In genomic region chr16:49452108-49452507, GRCh38 we compare ENCODE assay signal across 20 cellular contexts.
A peak's percentile ranks its signal among the peaks of the same experiment; 100 is the strongest.
DNase-seq lines count a peak whose midpoint lies in the region; FAIRE-seq and TF ChIP-seq lines count a peak whose summit lies in the region.
"Had no signal": no experiment of that assay in that cellular context is flagged by ENCODE, and none has a peak within 500 bp of the region (broad histone marks: within the 10 kb centered on the region; RNA-seq: fewer than 3 reads in every experiment).

No MANE protein-coding gene starts in this region.

- no peak overlapping the region for H3K23ac ChIP-seq in H1 (ENCODE audit: insufficient read length)

- H3K4me3 ChIP-seq in BLaER1 (no peak overlapping the region), H1 (ENCODE audit: extremely low read depth in 1 of 4, insufficient read depth in 2 of 4, low read depth in 3 of 4, low read length in 4 of 4) (no peak overlapping the region), HAP-1 (no peak overlapping the region)
- no peak overlapping the region for H3K4me3 ChIP-seq in BLaER1 treated with 17β-estradiol and CSF1 and Interleukin-3, amounts not matched to agents 10 nM and 100 nM
- H3K4me3 ChIP-seq: coronary artery had no signal

- no peak overlapping the region for H2BK20ac ChIP-seq in H1 (ENCODE audit: low read length)

- H3K27ac ChIP-seq in BLaER1 = peak overlapping the region; percentile 29; the same call in 1 of the 2 replicates
- H3K27ac ChIP-seq in BLaER1 treated with 17β-estradiol and CSF1 and Interleukin-3, amounts not matched to agents 10 nM and 100 nM = no peak overlapping the region; a peak in 1 of 22 replicates
- H3K27ac ChIP-seq in H1 (ENCODE audit: low read depth, low read length) = no peak overlapping the region

- peaks cover 35% of the 10 kb centered on the region for H3K4me1 ChIP-seq in BLaER1
- peaks cover 18 to 39% (median 26%) of the 10 kb centered on the region in 10 experiments for H3K4me1 ChIP-seq in BLaER1 treated with 17β-estradiol and CSF1 and Interleukin-3, amounts not matched to agents 10 nM and 100 nM
- H3K4me1 ChIP-seq in H1 (replicated peaks in 1 of 4; ENCODE audit: control insufficient read depth in 3 of 4, insufficient read depth in 4 of 4, low read length in 3 of 4) = peaks cover 0 to 9% (median 3%) of the 10 kb centered on the region in 4 experiments; a peak in 6 of 7 replicates
- no peaks in the 10 kb centered on the region for H3K4me1 ChIP-seq in HAP-1

- WGBS in H1 (ENCODE audit: extremely low coverage in 1 of 2, insufficient coverage in 1 of 2, insufficient read length in 1 of 2, insufficient replicate concordance in 2 of 2, low coverage in 1 of 2, low lambda C conversion rate in 2 of 2, missing lambda C conversion rate in 1 of 2), 2 experiments = 82% methylated on average over 4 of the region's 4 CpGs; no CpG with 5 or more reads in 1 of the 2 experiments

- POLR2A ChIA-PET in H1 (lab: Charles Lee; ENCODE audit: partially characterized antibody) = interaction anchor here (0.6 to 0.9 kb wide), 2 partner anchors 8 to 9 kb away, joined by 3 read pairs; no protein-coding TSS in a partner anchor

- H3K36me3 ChIP-seq in BLaER1 (no peaks in the 10 kb centered on the region), H1 (ENCODE audit: control insufficient read depth in 2 of 4, insufficient read depth in 4 of 4, low read length in 3 of 4) (no peaks in the 10 kb centered on the region), HAP-1 (replicated peaks) (no peaks in the 10 kb centered on the region)
- H3K36me3 ChIP-seq in BLaER1 treated with 17β-estradiol and CSF1 and Interleukin-3, amounts not matched to agents 10 nM and 100 nM = no peaks in the 10 kb centered on the region
- H3K36me3 ChIP-seq: esophagus squamous epithelium had no signal

- in situ Hi-C loops in HAP-1 (cut with MboI; ENCODE audit: low sequenced_read_pairs) = no loop called here

- CTCF ChIA-PET in H1 (lab: Charles Lee; ENCODE audit: partially characterized antibody) = interaction anchor here (0.7 to 2.6 kb wide), 5 partner anchors 11 to 141 kb away, joined by 3 to 10 read pairs (median 4); no protein-coding TSS in a partner anchor

- FAIRE-seq in H1 (lab: Jason Lieb, UNC) = no peak
- FAIRE-seq: urothelium cell line had no signal

- TF ChIP-seq POLR2A in H1 (IDR thresholded peaks at IDR 0.05; ENCODE audit: control extremely low read depth in 1 of 2, low read depth in 2 of 2, low read length in 2 of 2) = no peak

- no peak for TF ChIP-seq EP300 in H1 (IDR thresholded peaks at IDR 0.05; ENCODE audit: borderline replicate concordance in 1 of 2, low read depth in 2 of 2, low read length in 2 of 2)

- no peaks in the 10 kb centered on the region for H4K20me1 ChIP-seq in BLaER1
- no peaks in the 10 kb centered on the region for H4K20me1 ChIP-seq in BLaER1 treated with 17β-estradiol and CSF1 and Interleukin-3, amounts not matched to agents 10 nM and 100 nM
- no peaks in the 10 kb centered on the region for H4K20me1 ChIP-seq in H1 (replicated peaks in 1 of 2; ENCODE audit: control insufficient read depth in 1 of 2, insufficient read depth in 2 of 2, low read length in 2 of 2)

- H3K9me3 ChIP-seq in BLaER1 (no peaks in the 10 kb centered on the region), H1 (ENCODE audit: insufficient read depth in 2 of 2, low read depth in 1 of 2, low read length in 1 of 2) (no peaks in the 10 kb centered on the region), HAP-1 (no peaks in the 10 kb centered on the region)
- H3K9me3 ChIP-seq in BLaER1 treated with 17β-estradiol and CSF1 and Interleukin-3, amounts not matched to agents 10 nM and 100 nM (replicated peaks in 1 of 11) = peaks cover 0 to 7% (median 0%) of the 10 kb centered on the region in 11 experiments; a peak in 1 of 22 replicates
- H3K9me3 ChIP-seq: esophagus squamous epithelium had no signal

- DNase-seq in H1 (ENCODE audit: low read depth in 1 of 2, low spot score in 2 of 2) (no peak), mesenteric fat pad (ENCODE audit: low spot score) (peak; percentile 30), NCI-H1417 treated with DMSO at 0.1 percent for 48 hours (lab: John Stamatoyannopoulos, UW) (no peak), HAP-1 (ENCODE audit: low spot score in 2 of 2) (no peak), nucleus accumbens (lab: John Stamatoyannopoulos, UW) (no peak)
- DNase-seq: activated CD4-positive, alpha-beta T cell treated with anti-CD3 and anti-CD28 coated beads for 48 hours; activated CD8-positive, alpha-beta memory T cell treated with anti-CD3 and anti-CD28 coated beads for 24 hours; activated naive CD4-positive, alpha-beta T cell treated with Interleukin-2 at 50 U/mL for 16 hours; esophagus squamous epithelium; foreskin melanocyte; hypothalamus; Karpas-422; mammary epithelial cell; MV-4-11; NCI-H1694; stimulated activated naive CD4-positive, alpha-beta T cell had no signal

- H4K5ac ChIP-seq in H1 (ENCODE audit: insufficient read length, low read depth, low read length) = no peak overlapping the region

- no peaks in the 10 kb centered on the region for H3K27me3 ChIP-seq in BLaER1
- no peaks in the 10 kb centered on the region for H3K27me3 ChIP-seq in BLaER1 treated with 17β-estradiol and CSF1 and Interleukin-3, amounts not matched to agents 10 nM and 100 nM
- no peaks in the 10 kb centered on the region; a peak in 2 of 7 replicates for H3K27me3 ChIP-seq in H1 (replicated peaks in 1 of 4; ENCODE audit: control insufficient read depth in 3 of 4, extremely low read depth in 1 of 4, insufficient read depth in 3 of 4, low read length in 3 of 4)
- H3K27me3 ChIP-seq in HAP-1 (ENCODE audit: low read depth) = no peaks in the 10 kb centered on the region

- H2BK120ac ChIP-seq in H1 (replicated peaks; ENCODE audit: low read depth, low read length) = no peak overlapping the region

- peak overlapping the region; percentile 95 for H2AFZ ChIP-seq in H1 (ENCODE audit: low read length)

- no peak overlapping the region for H3K56ac ChIP-seq in H1 (replicated peaks; ENCODE audit: insufficient read length, low read depth, low read length)

- H2BK12ac ChIP-seq in H1 (ENCODE audit: low read depth, low read length) = no peak overlapping the region; the same call in 1 of the 2 replicates

- no peak overlapping the region for H4K8ac ChIP-seq in H1 (ENCODE audit: extremely low read depth, insufficient read depth, low read length)

- H3K23me2 ChIP-seq in H1 (ENCODE audit: low read depth, low read length) = no peaks in the 10 kb centered on the region

- H2BK15ac ChIP-seq in H1 (ENCODE audit: low read length) = no peak overlapping the region

- H2AK5ac ChIP-seq in H1 (ENCODE audit: low read depth, low read length) = no peak overlapping the region

- no peak overlapping the region for H3K9ac ChIP-seq in BLaER1
- 0 out of 22 replicates have a peak overlapping the region, but pooled peaks of 1 of the 11 experiments have one; percentile 10 for H3K9ac ChIP-seq in BLaER1 treated with 17β-estradiol and CSF1 and Interleukin-3, amounts not matched to agents 10 nM and 100 nM
- no peak overlapping the region for H3K9ac ChIP-seq in H1 (replicated peaks in 1 of 4; ENCODE audit: extremely low read depth in 1 of 4, low read depth in 3 of 4, low read length in 3 of 4)

- TF ChIP-seq RAD21 in H1 (IDR thresholded peaks at IDR 0.05 in 1 of 2, conservative IDR thresholded peaks at IDR 0.05 in 1 of 2; ENCODE audit: low read depth in 2 of 2, low read length in 2 of 2) = no peak

- no peaks in the 10 kb centered on the region for H3K79me2 ChIP-seq in H1 (ENCODE audit: control insufficient read depth in 1 of 2, insufficient read depth in 2 of 2, low read length in 2 of 2)

- H3K18ac ChIP-seq in H1 (ENCODE audit: extremely low read depth, low read length) = no peak overlapping the region

- H3K14ac ChIP-seq in H1 (ENCODE audit: insufficient read length) = no peak overlapping the region

- H3K4me2 ChIP-seq in BLaER1 (peak overlapping the region; percentile 58), H1 (ENCODE audit: insufficient read depth in 1 of 2, low read depth in 2 of 2, low read length in 2 of 2) (peak overlapping the region; percentile 4 to 35; a peak in 1 of 4 replicates)
- peak overlapping the region; percentile 43 to 86 (median 72); a peak in 21 of 22 replicates for H3K4me2 ChIP-seq in BLaER1 treated with 17β-estradiol and CSF1 and Interleukin-3, amounts not matched to agents 10 nM and 100 nM

- no peak overlapping the region for H4K91ac ChIP-seq in H1 (replicated peaks; ENCODE audit: insufficient read length, low read length)

- TF ChIP-seq CTCF in H1 (IDR thresholded peaks at IDR 0.05; ENCODE audit: control extremely low read depth in 1 of 3, insufficient read depth in 1 of 3, low read depth in 1 of 3, low read length in 3 of 3) = no peak

- no peaks in the 10 kb centered on the region; the same call in 1 of the 2 replicates for H3K79me1 ChIP-seq in H1 (ENCODE audit: low read depth, low read length)

- no peak overlapping the region for H3K4ac ChIP-seq in H1 (replicated peaks; ENCODE audit: insufficient read length, low read depth, low read length)

- H2BK5ac ChIP-seq in H1 (ENCODE audit: low read depth, low read length) = no peak overlapping the region

TF ChIP-seq in H1, 55 proteins besides CTCF, POLR2A, EP300 and RAD21 (continues in another document):
- TF ChIP-seq CBX5 (IDR thresholded peaks at IDR 0.05; ENCODE audit: low read depth, low read length) (no peak), BACH1 (IDR thresholded peaks at IDR 0.05; ENCODE audit: low read length) (no peak), JUND (IDR thresholded peaks at IDR 0.05; ENCODE audit: low read length) (no peak), ATF2 (IDR thresholded peaks at IDR 0.05; ENCODE audit: low read length) (no peak), CBX8 (IDR thresholded peaks at IDR 0.05; ENCODE audit: borderline replicate concordance, low read depth, low read length) (no peak), BCL11A (IDR thresholded peaks at IDR 0.05; ENCODE audit: low read depth in 2 of 2, low read length in 2 of 2) (no peak), TEAD4 (IDR thresholded peaks at IDR 0.05; ENCODE audit: low read depth, low read length) (no peak), KDM4A (IDR thresholded peaks at IDR 0.05; ENCODE audit: low read depth, low read length, severe bottlenecking) (no peak), RFX5 (IDR thresholded peaks at IDR 0.05; ENCODE audit: borderline replicate concordance, low read depth, low read length) (no peak), TBP (IDR thresholded peaks at IDR 0.05; ENCODE audit: low read depth, low read length) (no peak), SIN3A (conservative IDR thresholded peaks at IDR 0.05 in 1 of 2, IDR thresholded peaks at IDR 0.05 in 1 of 2; ENCODE audit: low read depth in 1 of 2, low read length in 2 of 2) (no peak)

Comparison
In these comparisons a context has a peak if more than half of its experiments do, and no peak if none do; other contexts are left out.
1. H3K4me2 ChIP-seq: peak in every context shown above with its lines; median percentile 72 in BLaER1 treated with 17β-estradiol and CSF1 and Interleukin-3, amounts not matched to agents 10 nM and 100 nM; 58 in BLaER1; 20 in H1.